ENCODE assay signal across 8 cellular contexts in genomic region chr7:76282344-76283253, GRCh38. TPM values are rescaled to one million over a fixed set of nuclear protein-coding genes. Genes with fewer than 3 reads are reported as not detected.
A peak's percentile ranks its signal among the peaks of the same experiment; 100 is the strongest.
DNase-seq lines count a peak whose midpoint lies in the region; ATAC-seq and TF ChIP-seq lines count a peak whose summit lies in the region.

No MANE protein-coding gene starts in this region.

- ATAC-seq in RWPE2 (ENCODE audit: low read depth) = peak; percentile 55
- ATAC-seq in HG02588 (IDR thresholded peaks at IDR 0.05; ENCODE audit: unreplicated experiment) = no peak
- no peak for ATAC-seq in HG03378 (IDR thresholded peaks at IDR 0.05; ENCODE audit: unreplicated experiment)

- DNase-seq in RWPE2 (ENCODE audit: low spot score) (no peak), neural progenitor cell (ENCODE audit: low spot score) (peak; percentile 77), HFFc6 (no peak), NCI-H1105 (lab: John Stamatoyannopoulos, UW) (no peak)

- H3F3A ChIP-seq in neural progenitor cell (ENCODE audit: low read depth) = peaks cover 23% of the 10 kb centered on the region

- H3K4me2 ChIP-seq in BLaER1 = peak overlapping the region; percentile 92
- peak overlapping the region; percentile 92 for H3K4me2 ChIP-seq in neural progenitor cell

- H3K36me3 Mint-ChIP-seq in neural progenitor cell = no peaks in the 10 kb centered on the region
- H3K36me3 Mint-ChIP-seq in HFFc6 (ENCODE audit: low read depth) = no peaks in the 10 kb centered on the region

- no peak for TF ChIP-seq CTCF in RWPE2 (IDR thresholded peaks at IDR 0.05; ENCODE audit: poor library complexity, severe bottlenecking)
- TF ChIP-seq CTCF in neural progenitor cell (IDR thresholded peaks at IDR 0.05) = no peak
- TF ChIP-seq CTCF in HFFc6 (IDR thresholded peaks at IDR 0.05) = no peak

- H3K9me3 ChIP-seq in BLaER1 (no peaks in the 10 kb centered on the region), RWPE2 (ENCODE audit: severe bottlenecking) (no peaks in the 10 kb centered on the region), esophagus (ENCODE audit: control insufficient read depth in 2 of 2, insufficient read depth in 1 of 2, low read depth in 1 of 2, low read length in 1 of 2) (no peaks in the 10 kb centered on the region), neural progenitor cell (ENCODE audit: low read depth) (no peaks in the 10 kb centered on the region)

- H3K36me3 ChIP-seq in BLaER1 (no peaks in the 10 kb centered on the region), RWPE2 (ENCODE audit: low read depth) (no peaks in the 10 kb centered on the region), esophagus (ENCODE audit: control insufficient read depth in 2 of 2, insufficient read depth in 2 of 2, low read length in 1 of 2) (peaks cover 0 to 7% of the 10 kb centered on the region in 2 donors), neural progenitor cell (no peaks in the 10 kb centered on the region)

- H3K27ac Mint-ChIP-seq in neural progenitor cell (no peak overlapping the region), HFFc6 (no peak overlapping the region)

- peak overlapping the region; percentile 90 for H2AFZ ChIP-seq in neural progenitor cell (replicated peaks)

- peak overlapping the region; percentile 86 for H3K4me3 Mint-ChIP-seq in neural progenitor cell
- no peak overlapping the region; the same call in 1 of the 2 replicates for H3K4me3 Mint-ChIP-seq in HFFc6

- WGBS in esophagus, 2 donors = 3% methylated on average over 81 to 98 of the region's 98 CpGs

- peaks cover 21% of the 10 kb centered on the region for H3K4me1 Mint-ChIP-seq in neural progenitor cell
- peaks cover 14% of the 10 kb centered on the region for H3K4me1 Mint-ChIP-seq in HFFc6 (ENCODE audit: low read depth)

- peaks cover 79% of the 10 kb centered on the region for H3K27me3 ChIP-seq in BLaER1
- H3K27me3 ChIP-seq in RWPE2 (ENCODE audit: insufficient read depth, poor library complexity, severe bottlenecking) = peaks cover 8% of the 10 kb centered on the region
- no peaks in the 10 kb centered on the region for H3K27me3 ChIP-seq in esophagus (ENCODE audit: control insufficient read depth in 1 of 2, insufficient read depth in 2 of 2, low read length in 2 of 2)
- H3K27me3 ChIP-seq in neural progenitor cell = peaks cover 72% of the 10 kb centered on the region

- H3K4me1 ChIP-seq in BLaER1 = peaks cover 29% of the 10 kb centered on the region
- no peaks in the 10 kb centered on the region for H3K4me1 ChIP-seq in RWPE2 (ENCODE audit: insufficient read depth, poor library complexity, severe bottlenecking)
- peaks cover 3 to 9% of the 10 kb centered on the region in 2 donors for H3K4me1 ChIP-seq in esophagus (ENCODE audit: control insufficient read depth in 2 of 2, insufficient read depth in 2 of 2, low read length in 1 of 2)
- peaks cover 8% of the 10 kb centered on the region for H3K4me1 ChIP-seq in neural progenitor cell

- peak overlapping the region; percentile 70 for H3K4me3 ChIP-seq in BLaER1
- peak overlapping the region; percentile 68 for H3K4me3 ChIP-seq in RWPE2 (ENCODE audit: severe bottlenecking)
- H3K4me3 ChIP-seq in esophagus (ENCODE audit: low read depth in 1 of 2, low read length in 2 of 2) = peak overlapping the region; percentile 58 to 68
- peak overlapping the region; percentile 76 for H3K4me3 ChIP-seq in neural progenitor cell

- H3K9me3 Mint-ChIP-seq in neural progenitor cell (no peaks in the 10 kb centered on the region), HFFc6 (no peaks in the 10 kb centered on the region)

- H4K20me1 ChIP-seq in BLaER1 (no peaks in the 10 kb centered on the region), neural progenitor cell (ENCODE audit: low read depth) (peaks cover 9% of the 10 kb centered on the region)

- no peaks in the 10 kb centered on the region for H3K79me2 ChIP-seq in neural progenitor cell (ENCODE audit: low read depth)

- H3K27ac ChIP-seq in BLaER1 = no peak overlapping the region
- no peak overlapping the region for H3K27ac ChIP-seq in RWPE2 (ENCODE audit: poor library complexity, severe bottlenecking)
- no peak overlapping the region for H3K27ac ChIP-seq in esophagus (ENCODE audit: low read depth in 2 of 2, low read length in 1 of 2)
- H3K27ac ChIP-seq in neural progenitor cell = no peak overlapping the region

- peaks cover 44% of the 10 kb centered on the region for H3K27me3 Mint-ChIP-seq in neural progenitor cell (ENCODE audit: insufficient read depth, low read depth)
- H3K27me3 Mint-ChIP-seq in HFFc6 (ENCODE audit: insufficient read depth) = peaks cover 39% of the 10 kb centered on the region

- H3K9ac ChIP-seq in BLaER1 (peak overlapping the region; percentile 60; the same call in 1 of the 2 replicates), neural progenitor cell (no peak overlapping the region)

RNA-seq across cellular contexts. Expression of gene HSPB1, which starts 19.9 kb away (rescaled TPM):
- polyA plus RNA-seq in esophagus = 1,000 to 10,000 TPM; 4,444 to 4,845 TPM
- 9.7 and 20.8 TPM in 2 replicates for total RNA-seq in neural progenitor cell (ENCODE audit: low replicate concordance)
- 1,000 to 10,000 TPM; 1,016 to 1,211 (median 1,126) TPM for total RNA-seq in HFFc6 (2021; fragmentation: NEBNext Ultra II Directional; extraction: Animal tissue kit (Norgen Biotek cat#: 25700))

Comparison
In these comparisons a context has a peak if more than half of its experiments do, and no peak if none do; other contexts are left out.
1. RNA of gene HSPB1, which starts 19.9 kb away (total RNA-seq): 1,016 to 1,211 TPM in HFFc6; 9.7 to 20.8 TPM in neural progenitor cell; every median in the first group is over 10 times any median in the second.
2. Peak in every context shown above with its lines, with median percentiles within 50 percentile points of each other: H3K4me3 ChIP-seq.